In the genomic region with DNA sequence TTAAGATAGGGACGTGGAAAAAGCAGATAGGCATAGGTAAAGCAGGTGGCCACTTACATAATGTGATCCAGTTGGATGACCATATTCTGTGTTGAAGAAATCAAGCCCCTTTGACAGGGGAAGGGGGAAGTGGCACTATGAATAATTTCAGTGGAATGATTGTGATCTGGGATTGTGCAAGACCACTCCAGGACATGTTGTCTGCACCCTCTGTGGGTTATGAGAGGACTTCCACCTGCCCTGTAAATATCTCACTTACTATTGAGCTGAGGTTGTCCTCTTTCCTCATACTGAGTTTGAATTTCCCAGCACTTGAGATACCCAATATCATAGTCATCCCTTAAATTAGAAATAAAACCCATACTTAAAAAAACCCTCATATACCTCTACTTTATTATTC, we compare ENCODE assay signal across 17 cellular contexts.
DNase-seq lines count a peak whose midpoint lies in the region; ATAC-seq, FAIRE-seq and TF ChIP-seq lines count a peak whose summit lies in the region.
"Had no signal": no experiment of that assay in that cellular context is flagged by ENCODE, and none has a peak within 500 bp of the region (broad histone marks: within the 10 kb centered on the region; RNA-seq: fewer than 3 reads in every experiment).

No MANE protein-coding gene starts in this region.

- ATAC-seq in gastrocnemius medialis, result peak; percentile 83 to 96
- ATAC-seq in GM21423 (IDR thresholded peaks at IDR 0.05; ENCODE audit: unreplicated experiment), result no peak
- ATAC-seq: pancreas had no signal

- DNase-seq in HT1080 (ENCODE audit: low read depth), result peak; percentile 84
- DNase-seq in RWPE1 (ENCODE audit: low spot score), result peak; percentile 14
- DNase-seq in fibroblast of the conjunctiva (ENCODE audit: low read depth), result peak; percentile 4
- DNase-seq in gastrocnemius medialis, result peak; percentile 5 to 23
- no peak for DNase-seq in H4 (ENCODE audit: low spot score)
- DNase-seq in H54 (ENCODE audit: insufficient read length, low spot score), result no peak
- DNase-seq: activated T-cell treated with anti-CD3 and anti-CD28 coated beads, Interleukin-2, amount 50 U/mL, for 1 hour; endodermal cell; glutamatergic neuron; islet precursor cell; NCI-H2107; pancreas; SHP77; T-helper 9 cell had no signal

- in situ Hi-C loops in gastrocnemius medialis (cut with MboI; ENCODE audit: low sequenced_read_pairs in 4 of 4), result no loop called here

- H3K9me3 ChIP-seq in gastrocnemius medialis, result no peaks in the 10 kb centered on the region
- H3K9me3 ChIP-seq: pancreas had no signal

- FAIRE-seq in H54 (lab: Jason Lieb, UNC), result no peak
- FAIRE-seq: GM12891 had no signal

- no peak for TF ChIP-seq POLR2A in gastrocnemius medialis (IDR thresholded peaks at IDR 0.05)
- TF ChIP-seq POLR2A in H54 (IDR thresholded peaks at IDR 0.05; ENCODE audit: low read depth, low read length), result no peak

- TF ChIP-seq CTCF in RWPE1 (conservative IDR thresholded peaks at IDR 0.05; ENCODE audit: low read depth) (no peak), gastrocnemius medialis (IDR thresholded peaks at IDR 0.05 in 4 of 5, conservative IDR thresholded peaks at IDR 0.05 in 1 of 5) (no peak)

- no peaks in the 10 kb centered on the region for H3K36me3 ChIP-seq in gastrocnemius medialis
- H3K36me3 ChIP-seq: pancreas had no signal

- POLR2A ChIA-PET in RWPE1 (lab: Yijun Ruan, JAX; ENCODE audit: low non-redundant PET), result no interaction called here

- H3K27ac ChIP-seq in RWPE1 (no peak overlapping the region), gastrocnemius medialis (peak overlapping the region in 3 of 4 donors; percentile 23 to 57 (median 27))
- H3K27ac ChIP-seq: HL-60, pancreas had no signal

- no peaks in the 10 kb centered on the region for H3K27me3 ChIP-seq in gastrocnemius medialis
- H3K27me3 ChIP-seq: pancreas had no signal

- CTCF ChIA-PET in RWPE1 (lab: Yijun Ruan, JAX), result interaction anchor here (0.6 to 0.8 kb wide), 2 partner anchors 352 to 683 kb away, joined by 3 to 4 read pairs; no protein-coding TSS in a partner anchor

- H3K4me3 ChIP-seq in gastrocnemius medialis, result no peak overlapping the region
- H3K4me3 ChIP-seq: pancreas had no signal

- H3K4me1 ChIP-seq in gastrocnemius medialis, result peaks cover 8 to 12% of the 10 kb centered on the region in 2 donors
- H3K4me1 ChIP-seq: pancreas had no signal

- intact Hi-C loops in gastrocnemius medialis (cut with DNase I; ENCODE audit: low total_unique reads), result no loop called here

Comparison
In these comparisons a context has a peak if more than half of its experiments do, and no peak if none do; other contexts are left out.
1. DNase-seq: peak in HT1080 (single experiment), RWPE1 (single experiment), fibroblast of the conjunctiva (single experiment) and gastrocnemius medialis (2 of 2); none in H4 (single experiment) and H54 (single experiment).